In the genomic region with DNA sequence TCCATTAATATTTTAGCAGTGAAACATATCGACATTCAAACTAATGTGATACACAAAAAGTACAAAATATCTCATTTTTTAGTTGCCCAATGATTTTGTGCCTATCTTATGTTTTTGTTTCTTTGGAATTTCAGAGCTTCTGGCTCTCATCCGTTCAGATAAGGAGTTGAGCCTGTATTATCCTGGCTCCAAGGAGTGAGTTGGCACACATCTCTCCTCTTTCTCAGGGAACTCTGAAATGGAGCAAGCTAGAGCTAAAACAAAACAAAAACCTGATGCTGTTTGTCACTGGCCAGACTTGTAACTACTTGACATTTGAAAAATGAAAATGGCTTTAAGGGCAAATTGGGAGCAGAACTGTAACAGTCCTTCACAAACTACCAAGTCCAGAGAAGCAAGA, we compare ENCODE assay signal across 16 cellular contexts.
A peak's percentile ranks its signal among the peaks of the same experiment; 100 is the strongest.
DNase-seq lines count a peak whose midpoint lies in the region; ATAC-seq and TF ChIP-seq lines count a peak whose summit lies in the region.
"Had no signal": no experiment of that assay in that cellular context is flagged by ENCODE, and none has a peak within 500 bp of the region (broad histone marks: within the 10 kb centered on the region; RNA-seq: fewer than 3 reads in every experiment).

No MANE protein-coding gene starts in this region.

- H3K27ac ChIP-seq in right atrium auricular region (no peak overlapping the region), neural progenitor cell (no peak overlapping the region)
- H3K27ac ChIP-seq: BLaER1 had no signal

- H4K20me1 ChIP-seq in neural progenitor cell (ENCODE audit: low read depth) = no peaks in the 10 kb centered on the region
- H4K20me1 ChIP-seq: BLaER1 had no signal

- H3K9me3 ChIP-seq in right atrium auricular region (peaks cover 0 to 5% of the 10 kb centered on the region in 2 donors), neural progenitor cell (ENCODE audit: low read depth) (no peaks in the 10 kb centered on the region)
- H3K9me3 ChIP-seq: BLaER1 had no signal

- H2AFZ ChIP-seq in neural progenitor cell (replicated peaks) = peak overlapping the region; percentile 40
- H2AFZ ChIP-seq: GM23338 had no signal

- no peaks in the 10 kb centered on the region for H3K4me1 ChIP-seq in right atrium auricular region
- H3K4me1 ChIP-seq in neural progenitor cell = no peaks in the 10 kb centered on the region
- H3K4me1 ChIP-seq: BLaER1 had no signal

- TF ChIP-seq CTCF in right atrium auricular region (IDR thresholded peaks at IDR 0.05) (no peak), neural progenitor cell (IDR thresholded peaks at IDR 0.05) (no peak)

- H3K4me3 ChIP-seq in right atrium auricular region (no peak overlapping the region), neural progenitor cell (no peak overlapping the region)
- H3K4me3 ChIP-seq: BLaER1, GM23338 had no signal

- no peak overlapping the region for H3K4me2 ChIP-seq in neural progenitor cell
- H3K4me2 ChIP-seq: BLaER1, GM23338 had no signal

- no peaks in the 10 kb centered on the region for H3K4me1 Mint-ChIP-seq in neural progenitor cell
- H3K4me1 Mint-ChIP-seq: CD14-positive monocyte; CD4-positive, alpha-beta memory T cell; GM23338 had no signal

- DNase-seq in Right ventricle myocardium superior = no peak
- DNase-seq in right atrium auricular region (ENCODE audit: low spot score) = no peak
- DNase-seq in left ventricle myocardium superior = no peak
- DNase-seq in neural progenitor cell (ENCODE audit: low spot score) = no peak
- DNase-seq in activated CD4-positive, alpha-beta T cell treated with anti-CD3 and anti-CD28 coated beads, Interleukin-2, amount 50 U/mL, for 1 hour = no peak
- no peak for DNase-seq in mucosa of gallbladder (ENCODE audit: low spot score)
- no peak for DNase-seq in cerebellar nuclear complex (lab: John Stamatoyannopoulos, UW)
- DNase-seq: 8988T; Calu3; CD4-positive, alpha-beta memory T cell; DMS79 treated with DMSO at 0.1 percent for 48 hours; GF-D8; HCEC 1CT had no signal

- no peaks in the 10 kb centered on the region for H3F3A ChIP-seq in neural progenitor cell (ENCODE audit: low read depth)

- intact Hi-C loops in Right ventricle myocardium superior (cut with DNase I) (no loop called here), left ventricle myocardium superior (cut with micrococcal nuclease) (no loop called here)

- H3K27me3 ChIP-seq in right atrium auricular region = no peaks in the 10 kb centered on the region
- H3K27me3 ChIP-seq in neural progenitor cell = no peaks in the 10 kb centered on the region
- H3K27me3 ChIP-seq: BLaER1 had no signal

- no peak overlapping the region for H3K4me3 Mint-ChIP-seq in neural progenitor cell
- H3K4me3 Mint-ChIP-seq: CD14-positive monocyte; CD4-positive, alpha-beta memory T cell; GM23338 had no signal

- H3K9ac ChIP-seq in neural progenitor cell = no peak overlapping the region
- H3K9ac ChIP-seq: BLaER1 had no signal

- no peaks in the 10 kb centered on the region for H3K79me2 ChIP-seq in neural progenitor cell (ENCODE audit: low read depth)

- H3K9me3 Mint-ChIP-seq in neural progenitor cell = peaks cover 2% of the 10 kb centered on the region

- ATAC-seq in Right ventricle myocardium superior (ENCODE audit: poor library complexity) = peak; percentile 84
- ATAC-seq in left ventricle myocardium superior = peak; percentile 66
- ATAC-seq: GM23338 had no signal

- peaks cover 2% of the 10 kb centered on the region for H3K27me3 Mint-ChIP-seq in neural progenitor cell (ENCODE audit: insufficient read depth, low read depth)

- H3K36me3 ChIP-seq in right atrium auricular region (no peaks in the 10 kb centered on the region), neural progenitor cell (no peaks in the 10 kb centered on the region)
- H3K36me3 ChIP-seq: BLaER1 had no signal

- no peaks in the 10 kb centered on the region for H3K36me3 Mint-ChIP-seq in neural progenitor cell
- H3K36me3 Mint-ChIP-seq: CD14-positive monocyte; CD4-positive, alpha-beta memory T cell had no signal

- H3K27ac Mint-ChIP-seq in neural progenitor cell = peak overlapping the region; percentile 21
- H3K27ac Mint-ChIP-seq: CD14-positive monocyte; CD4-positive, alpha-beta memory T cell; GM23338 had no signal
